Comparison of ENCODE assay signal across 6 cellular contexts in the genomic region with DNA sequence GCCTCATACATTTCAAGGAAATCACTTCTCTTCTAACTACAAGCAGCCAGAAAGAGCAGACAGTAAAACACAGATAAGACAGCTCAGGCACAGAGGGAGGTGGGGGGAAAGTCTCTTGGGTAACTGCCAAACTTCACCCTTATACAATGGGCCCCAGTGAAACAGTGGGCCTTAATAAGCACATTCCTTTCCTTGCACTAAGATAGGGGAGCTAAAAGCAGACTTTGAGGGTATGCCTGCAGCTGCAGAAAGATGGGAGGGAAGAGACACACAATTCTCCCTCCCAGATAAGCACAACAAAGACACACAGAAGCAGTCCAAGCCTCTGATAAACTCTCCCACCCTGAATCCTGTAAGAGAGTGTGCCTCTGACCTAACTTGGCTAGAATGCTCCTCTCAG. TPM values are rescaled to one million over a fixed set of nuclear protein-coding genes. Genes with fewer than 3 reads are reported as not detected.
"Had no signal": no experiment of that assay in that cellular context is flagged by ENCODE, and none has a peak within 500 bp of the region (broad histone marks: within the 10 kb centered on the region; RNA-seq: fewer than 3 reads in every experiment).

No MANE protein-coding gene starts in this region.

RNA-seq across cellular contexts. Expression of a gene that starts 18.1 kb away (rescaled TPM):
- total RNA-seq: activated CD4-positive, alpha-beta T cell treated with anti-CD3 and anti-CD28 coated beads, Interleukin-2, amount 10 ng/mL, durations not matched to agents 7 days and 5 days; activated CD8-positive, alpha-beta memory T cell treated with anti-CD3 and anti-CD28 coated beads for 36 hours; activated naive CD4-positive, alpha-beta T cell treated with anti-CD3 and anti-CD28 coated beads for 36 hours; NCI-H460; OCI-LY7; T-cell had no signal
